1 cellular context compared by ENCODE assay signal in genomic region chr1:27725374-27726172, GRCh38.
A peak's percentile ranks its signal among the peaks of the same experiment; 100 is the strongest.
TF ChIP-seq lines count a peak whose summit lies in the region.

FAM76A (plus strand) TSS chr1:27725961; CDS start chr1:27726081, 120 bp downstream.

TF ChIP-seq in GM12878, 131 proteins besides CTCF, POLR2A, EP300 and RAD21 (continued from another document):
- peak; percentile 53 for TF ChIP-seq ZNF687 (IDR thresholded peaks at IDR 0.05)
- peak; percentile 12; the same call in 1 of the 2 replicates for TF ChIP-seq ZNF207 (IDR thresholded peaks at IDR 0.05; ENCODE audit: borderline replicate concordance)
- no peak for TF ChIP-seq MYC (IDR thresholded peaks at IDR 0.05; ENCODE audit: insufficient read depth, insufficient read length, insufficient replicate concordance, low read length, severe bottlenecking)
- TF ChIP-seq IRF3 (IDR thresholded peaks at IDR 0.05): peak; percentile 81
- peak; percentile 93 for TF ChIP-seq PBX3 (IDR thresholded peaks at IDR 0.05; ENCODE audit: insufficient replicate concordance, low read depth, low read length)
- 0 out of 2 replicates have a peak, but pooled peaks have one; percentile 14 for TF ChIP-seq RUNX3 (IDR thresholded peaks at IDR 0.05; ENCODE audit: low read length)
- TF ChIP-seq HSF1 (IDR thresholded peaks at IDR 0.05; ENCODE audit: low read depth, low read length): no peak
- TF ChIP-seq NR2F1 (conservative IDR thresholded peaks at IDR 0.05): peak; percentile 55; the same call in 1 of the 2 replicates
- 0 out of 3 replicates have a peak, but pooled peaks of 1 of the 2 experiments have one; percentile 8 for TF ChIP-seq EGR1 (IDR thresholded peaks at IDR 0.05; ENCODE audit: borderline replicate concordance in 1 of 2, low read depth in 2 of 2, low read length in 2 of 2)
TF ChIP-seq in GM12878: peak in this region for 45.
